8 cellular contexts compared by ENCODE assay signal in the genomic region with DNA sequence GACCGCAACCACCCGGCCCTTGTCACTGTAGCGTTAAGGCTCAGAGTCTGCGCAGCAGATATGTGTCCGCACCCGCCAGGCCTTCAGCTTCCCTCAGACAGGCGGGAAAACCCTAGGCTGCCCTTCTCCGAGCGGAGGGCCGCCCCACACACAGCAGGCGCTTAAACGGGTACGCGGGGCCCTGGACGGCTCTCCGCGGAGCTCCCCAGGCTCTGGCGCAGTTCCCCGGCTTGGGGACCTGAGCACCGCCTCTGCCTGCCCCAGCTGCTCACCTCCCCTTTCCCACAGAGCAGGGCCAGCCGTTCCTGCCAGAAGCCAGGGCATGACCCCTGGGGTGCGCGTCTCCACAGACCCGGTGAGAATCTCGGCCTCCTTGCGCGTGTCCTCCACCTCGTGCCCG. TPM values are rescaled to one million over a fixed set of nuclear protein-coding genes. Genes with fewer than 3 reads are reported as not detected.
A peak's percentile ranks its signal among the peaks of the same experiment; 100 is the strongest.
DNase-seq lines count a peak whose midpoint lies in the region; ATAC-seq and FAIRE-seq lines count a peak whose summit lies in the region.

No MANE protein-coding gene starts in this region.

- peak; percentile 25 for ATAC-seq in sciatic nerve

- peak overlapping the region; percentile 88 for H3K27ac ChIP-seq in angular gyrus (ENCODE audit: low read depth, low read length)

- H3K27me3 ChIP-seq in iPS-15b (ENCODE audit: control insufficient read depth, insufficient read depth, low read length) = no peaks in the 10 kb centered on the region

- intact Hi-C loops in sciatic nerve (cut with DNase I) = no loop called here

- DNase-seq in sciatic nerve (ENCODE audit: low spot score) (no peak), midbrain (lab: John Stamatoyannopoulos, UW) (no peak), GM19239 (ENCODE audit: insufficient read length, low spot score) (no peak), NCI-H1930 (lab: John Stamatoyannopoulos, UW) (no peak), NCI-H2227 treated with DMSO at 0.1 percent for 48 hours (lab: John Stamatoyannopoulos, UW) (no peak)

- H3K4me1 ChIP-seq in ES-I3 (ENCODE audit: insufficient read depth, low read length) (no peaks in the 10 kb centered on the region), iPS-15b (ENCODE audit: control insufficient read depth, insufficient read depth, low read length) (peaks cover 6% of the 10 kb centered on the region)

- H3K4me3 ChIP-seq in iPS-15b (ENCODE audit: low read depth, low read length) = peak overlapping the region; percentile 67

- H3K36me3 ChIP-seq in ES-I3 (ENCODE audit: insufficient read depth, low read length) = no peaks in the 10 kb centered on the region; the same call in 1 of the 2 replicates
- H3K36me3 ChIP-seq in iPS-15b (ENCODE audit: control insufficient read depth, insufficient read depth, low read length) = peaks cover 2% of the 10 kb centered on the region

- no peak for FAIRE-seq in GM19239 (lab: Jason Lieb, UNC)

- peak overlapping the region; percentile 39 for H3K9ac ChIP-seq in ES-I3 (ENCODE audit: low read depth, low read length)
- H3K9ac ChIP-seq in iPS-15b (ENCODE audit: low read depth, low read length) = peak overlapping the region; percentile 37

- H3K9me3 ChIP-seq in ES-I3 (ENCODE audit: control insufficient read depth, insufficient read depth, low read length) = peaks cover 5% of the 10 kb centered on the region; the same call in 1 of the 2 replicates
- no peaks in the 10 kb centered on the region for H3K9me3 ChIP-seq in iPS-15b (ENCODE audit: control insufficient read depth, insufficient read depth, low read length)

RNA-seq across cellular contexts. Expression of a gene that starts 0.6 kb away (rescaled TPM):
- 11.0 TPM for total RNA-seq in sciatic nerve

RNA-seq across cellular contexts. Expression of a gene that starts 25.9 kb away (rescaled TPM):
- 0.40 TPM for total RNA-seq in sciatic nerve

RNA-seq across cellular contexts. Expression of a gene that starts 38.4 kb away (rescaled TPM):
- total RNA-seq in sciatic nerve = 70.1 TPM

RNA-seq across cellular contexts. Expression of a gene that starts 57.1 kb away (rescaled TPM):
- total RNA-seq in sciatic nerve = 20.3 TPM
